In the genomic region with DNA sequence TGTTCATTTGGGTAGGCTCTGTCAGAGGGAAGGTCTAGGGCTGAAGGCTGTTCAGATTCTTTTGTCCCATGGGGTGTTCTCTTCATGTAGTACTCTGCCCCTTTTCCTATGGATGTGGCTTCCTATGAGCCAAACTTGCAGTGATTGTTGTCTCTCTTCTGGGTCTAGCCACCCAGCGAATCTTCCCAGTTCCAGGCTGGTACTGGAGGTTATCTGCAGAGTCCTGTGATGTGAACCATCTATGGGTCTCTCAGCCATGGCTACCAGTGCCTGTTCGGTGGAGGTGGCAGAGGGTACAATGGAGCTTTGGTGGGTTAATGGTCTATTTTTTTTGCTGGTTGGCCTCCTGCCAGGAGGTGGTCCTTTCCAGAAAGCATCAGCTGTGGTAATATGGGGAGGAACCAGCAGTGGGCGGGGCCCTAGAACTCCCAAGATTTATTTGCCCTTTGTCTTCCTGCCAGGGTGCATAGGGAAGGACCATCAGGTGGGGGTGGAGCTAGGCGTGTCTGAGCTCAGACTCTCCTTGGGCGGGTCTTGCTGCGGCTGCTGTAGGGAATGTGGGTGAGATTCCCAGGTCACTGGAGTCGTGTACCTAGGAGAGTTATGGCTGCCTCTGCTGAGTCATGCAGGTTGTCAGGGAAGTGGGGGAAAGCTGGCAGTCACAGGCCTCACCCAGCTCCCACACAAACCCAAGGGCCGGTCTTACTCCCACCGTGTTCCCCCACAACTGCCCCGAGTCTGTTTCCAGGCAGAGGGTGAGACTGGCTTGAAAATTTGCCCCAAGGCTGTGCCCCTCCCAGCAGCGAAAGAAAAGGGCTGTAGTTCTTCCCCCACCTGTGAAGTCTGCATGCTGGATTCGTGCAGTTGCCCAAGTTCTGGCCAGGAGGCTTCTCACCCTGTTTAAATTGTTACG, we compare ENCODE assay signal across 9 cellular contexts. TPM values are rescaled to one million over a fixed set of nuclear protein-coding genes. Genes with fewer than 3 reads are reported as not detected.
DNase-seq lines count a peak whose midpoint lies in the region; ATAC-seq and TF ChIP-seq lines count a peak whose summit lies in the region.
"Had no signal": no experiment of that assay in that cellular context is flagged by ENCODE, and none has a peak within 500 bp of the region (broad histone marks: within the 10 kb centered on the region; RNA-seq: fewer than 3 reads in every experiment).

No MANE protein-coding gene starts in this region.

- H3K4me3 ChIP-seq in SK-N-MC: no peak overlapping the region
- H3K4me3 ChIP-seq in uterus: no peak overlapping the region
- H3K4me3 ChIP-seq: thyroid gland had no signal

- peaks cover 3 to 10% of the 10 kb centered on the region in 2 donors for H3K4me1 ChIP-seq in uterus

- no peak for TF ChIP-seq POLR2A in uterus (IDR thresholded peaks at IDR 0.05)

- no peak for DNase-seq in natural killer cell
- DNase-seq in natural killer cell treated with Interleukin-12 subunit alpha and Interleukin-12 subunit beta and Interleukin-15 and Interleukin-18, amount 100 ng/mL, for 72 hours (ENCODE audit: low spot score): no peak
- DNase-seq in SK-N-MC (ENCODE audit: low read depth, low spot score): no peak
- peak; percentile 86 for DNase-seq in kidney glomerular epithelial cell (lab: John Stamatoyannopoulos, UW)
- DNase-seq in uterus: peak in 1 of 2 donors; percentile 52
- DNase-seq in cardiac septum (ENCODE audit: low spot score): no peak
- no peak for DNase-seq in germinal center (ENCODE audit: low spot score)
- DNase-seq: thyroid gland had no signal

- H3K27ac ChIP-seq in SK-N-MC: peak overlapping the region; percentile 77
- peak overlapping the region; percentile 63 to 68 for H3K27ac ChIP-seq in uterus
- H3K27ac ChIP-seq: thyroid gland had no signal

- no peaks in the 10 kb centered on the region for H3K9me3 Mint-ChIP-seq in natural killer cell
- no peaks in the 10 kb centered on the region for H3K9me3 Mint-ChIP-seq in natural killer cell treated with Interleukin-12 subunit alpha and Interleukin-12 subunit beta and Interleukin-15 and Interleukin-18, amount 100 ng/mL, for 72 hours

- H3K9ac ChIP-seq in SK-N-MC (ENCODE audit: insufficient read length): peak overlapping the region; percentile 32

- H3K4me3 Mint-ChIP-seq in natural killer cell: no peak overlapping the region
- H3K4me3 Mint-ChIP-seq in natural killer cell treated with Interleukin-12 subunit alpha and Interleukin-12 subunit beta and Interleukin-15 and Interleukin-18, amount 100 ng/mL, for 72 hours: no peak overlapping the region

- H3K9me3 ChIP-seq in SK-N-MC (ENCODE audit: low read depth, low read length): no peaks in the 10 kb centered on the region
- H3K9me3 ChIP-seq in uterus: no peaks in the 10 kb centered on the region
- H3K9me3 ChIP-seq: thyroid gland had no signal

- ATAC-seq in natural killer cell: no peak
- ATAC-seq in natural killer cell treated with Interleukin-12 subunit alpha and Interleukin-12 subunit beta and Interleukin-15 and Interleukin-18, amount 100 ng/mL, for 72 hours: no peak
- no peak for ATAC-seq in GM19463 (IDR thresholded peaks at IDR 0.05; ENCODE audit: unreplicated experiment)

- intact Hi-C loops in natural killer cell (cut with micrococcal nuclease) (no loop called here), uterus (cut with DNase I; ENCODE audit: low total_unique reads) (no loop called here), cardiac septum (cut with DNase I) (no loop called here)

- TF ChIP-seq CTCF in natural killer cell (IDR thresholded peaks at IDR 0.05) (no peak), uterus (IDR thresholded peaks at IDR 0.05) (no peak)

- peaks cover 43 to 48% of the 10 kb centered on the region in 2 donors for H3K4me1 Mint-ChIP-seq in natural killer cell
- H3K4me1 Mint-ChIP-seq in natural killer cell treated with Interleukin-12 subunit alpha and Interleukin-12 subunit beta and Interleukin-15 and Interleukin-18, amount 100 ng/mL, for 72 hours (ENCODE audit: low read depth in 2 of 2): peaks cover 21 to 33% of the 10 kb centered on the region in 2 donors

- peaks cover 32% of the 10 kb centered on the region for H3K36me3 ChIP-seq in SK-N-MC (ENCODE audit: insufficient read depth, low read length)
- no peaks in the 10 kb centered on the region for H3K36me3 ChIP-seq in uterus

- peak overlapping the region; percentile 5 to 68 for H3K27ac Mint-ChIP-seq in natural killer cell
- H3K27ac Mint-ChIP-seq in natural killer cell treated with Interleukin-12 subunit alpha and Interleukin-12 subunit beta and Interleukin-15 and Interleukin-18, amount 100 ng/mL, for 72 hours: peak overlapping the region in 1 of 2 donors; percentile 29

- H3K36me3 Mint-ChIP-seq in natural killer cell: no peaks in the 10 kb centered on the region
- peaks cover 7% of the 10 kb centered on the region for H3K36me3 Mint-ChIP-seq in natural killer cell treated with Interleukin-12 subunit alpha and Interleukin-12 subunit beta and Interleukin-15 and Interleukin-18, amount 100 ng/mL, for 72 hours

- H3K27me3 Mint-ChIP-seq in natural killer cell (ENCODE audit: low read depth in 2 of 2): no peaks in the 10 kb centered on the region
- H3K27me3 Mint-ChIP-seq in natural killer cell treated with Interleukin-12 subunit alpha and Interleukin-12 subunit beta and Interleukin-15 and Interleukin-18, amount 100 ng/mL, for 72 hours: no peaks in the 10 kb centered on the region

- H3K27me3 ChIP-seq in uterus: no peaks in the 10 kb centered on the region
- H3K27me3 ChIP-seq: thyroid gland had no signal

RNA-seq across cellular contexts. Expression of a gene that starts 17.5 kb away (rescaled TPM):
- total RNA-seq in natural killer cell: 10 to 100 TPM; 16.2 to 18.5 (median 17.0) TPM
- 10 to 100 TPM; 17.9 to 37.6 TPM for total RNA-seq in natural killer cell treated with Interleukin-12 subunit alpha and Interleukin-12 subunit beta and Interleukin-15 and Interleukin-18, amount 100 ng/mL, for 72 hours
- 10 to 100 TPM in 2 of 4 donors, 1 to 10 TPM in 1, under 1 TPM in 1; 0.51 to 18.9 (median 8.3) TPM for total RNA-seq in uterus
- total RNA-seq in cardiac septum: 7.8 TPM

RNA-seq across cellular contexts. Expression of a gene that starts 17.8 kb away (rescaled TPM):
- 100 to 1,000 TPM in 2 of 3 donors, 10 to 100 TPM in 1; 97.6 to 114 (median 109) TPM for total RNA-seq in natural killer cell
- 100 to 1,000 TPM in 1 of 2 donors, 10 to 100 TPM in 1; 50.1 to 117 TPM for total RNA-seq in natural killer cell treated with Interleukin-12 subunit alpha and Interleukin-12 subunit beta and Interleukin-15 and Interleukin-18, amount 100 ng/mL, for 72 hours
- total RNA-seq in uterus: 100 to 1,000 TPM in 2 of 4 donors, 10 to 100 TPM in 2; 21.3 to 124 (median 75.1) TPM
- 22.0 TPM for total RNA-seq in cardiac septum

RNA-seq across cellular contexts. Expression of a gene that starts 20.9 kb away (rescaled TPM):
- total RNA-seq in natural killer cell: 10 to 100 TPM in 2 of 3 donors, 1 to 10 TPM in 1; 8.2 to 13.3 (median 11.6) TPM
- 10 to 100 TPM; 22.4 to 32.0 TPM for total RNA-seq in natural killer cell treated with Interleukin-12 subunit alpha and Interleukin-12 subunit beta and Interleukin-15 and Interleukin-18, amount 100 ng/mL, for 72 hours
- total RNA-seq in uterus: 100 to 1,000 TPM in 2 of 4 donors, 10 to 100 TPM in 2; 54.3 to 120 (median 89.9) TPM
- total RNA-seq in cardiac septum: 82.3 TPM
